In the genomic region with DNA sequence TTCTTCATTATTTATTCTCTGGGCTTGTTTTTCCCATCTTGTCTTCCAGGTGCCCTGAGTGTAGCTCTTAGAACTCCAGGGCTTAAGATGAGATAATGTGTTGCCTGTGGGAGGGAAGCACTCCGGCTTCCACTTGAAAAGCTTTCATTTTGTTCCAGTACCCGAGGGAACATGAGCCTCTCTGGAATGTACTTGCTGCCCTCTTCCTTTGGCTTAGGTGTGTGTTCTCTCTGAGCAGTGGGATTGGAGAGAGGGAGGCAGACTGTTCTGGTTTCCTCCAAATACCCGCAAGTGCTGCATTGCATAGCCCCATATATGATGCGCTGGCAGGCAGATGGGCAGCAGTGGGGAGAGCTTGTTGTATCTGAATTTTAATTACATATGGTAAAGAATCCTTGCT, we compare ENCODE assay signal across 1 cellular context.
TF ChIP-seq lines count a peak whose summit lies in the region.

No MANE protein-coding gene starts in this region.

TF ChIP-seq in SK-N-SH treated with all-trans-retinoic acid at 6 μM for 48 hours, 23 proteins besides CTCF, POLR2A, EP300 and RAD21 (continued from another document):
- TF ChIP-seq POU6F1 (CRISPR knock-in tag; IDR thresholded peaks at IDR 0.05; ENCODE audit: borderline replicate concordance, low read depth): no peak
- TF ChIP-seq, protein P1, sequence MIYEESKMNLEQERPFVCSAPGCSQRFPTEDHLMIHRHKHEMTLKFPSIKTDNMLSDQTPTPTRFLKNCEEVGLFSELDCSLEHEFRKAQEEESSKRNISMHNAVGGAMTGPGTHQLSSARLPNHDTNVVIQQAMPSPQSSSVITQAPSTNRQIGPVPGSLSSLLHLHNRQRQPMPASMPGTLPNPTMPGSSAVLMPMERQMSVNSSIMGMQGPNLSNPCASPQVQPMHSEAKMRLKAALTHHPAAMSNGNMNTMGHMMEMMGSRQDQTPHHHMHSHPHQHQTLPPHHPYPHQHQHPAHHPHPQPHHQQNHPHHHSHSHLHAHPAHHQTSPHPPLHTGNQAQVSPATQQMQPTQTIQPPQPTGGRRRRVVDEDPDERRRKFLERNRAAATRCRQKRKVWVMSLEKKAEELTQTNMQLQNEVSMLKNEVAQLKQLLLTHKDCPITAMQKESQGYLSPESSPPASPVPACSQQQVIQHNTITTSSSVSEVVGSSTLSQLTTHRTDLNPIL (CRISPR knock-in tag; IDR thresholded peaks at IDR 0.05; ENCODE audit: low read depth): no peak
- TF ChIP-seq ZNF8 (CRISPR knock-in tag; IDR thresholded peaks at IDR 0.05): no peak
- no peak for TF ChIP-seq ZNF70 (CRISPR knock-in tag; IDR thresholded peaks at IDR 0.05)
